ENCODE assay signal across 12 cellular contexts in the genomic region with DNA sequence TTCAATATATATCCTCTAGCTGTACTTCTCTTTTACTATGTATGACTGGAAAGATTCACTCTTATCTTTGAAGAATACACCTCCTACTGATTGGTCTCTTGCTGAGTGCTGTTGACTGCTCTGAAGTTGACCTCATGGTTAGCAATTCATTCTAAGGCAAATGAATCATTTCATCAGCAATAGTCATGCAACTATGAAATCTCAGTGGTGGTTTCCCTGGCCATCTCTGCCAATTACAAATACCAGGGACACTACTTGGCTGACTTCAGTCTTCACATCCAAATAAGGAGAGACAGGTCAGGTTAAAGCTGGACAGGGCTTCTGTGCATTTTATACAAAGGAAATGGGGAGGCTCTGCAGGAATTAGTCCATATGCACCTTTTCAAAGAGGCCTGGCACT.
A peak's percentile ranks its signal among the peaks of the same experiment; 100 is the strongest.
DNase-seq lines count a peak whose midpoint lies in the region; TF ChIP-seq lines count a peak whose summit lies in the region.
"Had no signal": no experiment of that assay in that cellular context is flagged by ENCODE, and none has a peak within 500 bp of the region (broad histone marks: within the 10 kb centered on the region; RNA-seq: fewer than 3 reads in every experiment).

No MANE protein-coding gene starts in this region.

- H3K18ac ChIP-seq in mesenchymal stem cell (ENCODE audit: low read depth in 1 of 2, low read length in 2 of 2): no peak overlapping the region

- H4K91ac ChIP-seq in mesenchymal stem cell (ENCODE audit: low read length): no peak overlapping the region

- H3K4me3 Mint-ChIP-seq in CD14-positive monocyte: no peak overlapping the region
- H3K4me3 Mint-ChIP-seq: immature natural killer cell had no signal

- H3K27me3 Mint-ChIP-seq in CD14-positive monocyte (ENCODE audit: low read depth in 3 of 3): peaks cover 0 to 2% (median 0%) of the 10 kb centered on the region in 3 donors

- no peaks in the 10 kb centered on the region for H3K4me1 Mint-ChIP-seq in CD14-positive monocyte

- H2BK120ac ChIP-seq in mesenchymal stem cell (ENCODE audit: low read depth, low read length): no peak overlapping the region

- H3K36me3 Mint-ChIP-seq in CD14-positive monocyte: no peaks in the 10 kb centered on the region
- H3K36me3 Mint-ChIP-seq: immature natural killer cell had no signal

- H3K4me1 ChIP-seq in mesenchymal stem cell (ENCODE audit: control insufficient read depth, insufficient read depth, low read depth, low read length): no peaks in the 10 kb centered on the region
- H3K4me1 ChIP-seq in prostate gland (replicated peaks): no peaks in the 10 kb centered on the region
- H3K4me1 ChIP-seq: ascending aorta had no signal

- DNase-seq in EH (ENCODE audit: low read depth) (peak; percentile 98), M059J (ENCODE audit: low read depth) (peak; percentile 99), choroid plexus epithelial cell (ENCODE audit: low read depth) (peak; percentile 98), mesenchymal stem cell (peak; percentile 77), prostate gland (ENCODE audit: low spot score) (no peak), DMS79 treated with DMSO at 0.1 percent for 48 hours (lab: John Stamatoyannopoulos, UW) (no peak), CD14-positive monocyte (ENCODE audit: low spot score) (no peak)
- DNase-seq in activated naive CD4-positive, alpha-beta T cell treated with Interleukin-2 at 50 U/mL for 16 hours: no peak
- DNase-seq: activated CD4-positive, alpha-beta T cell treated with anti-CD3 and anti-CD28 coated beads for 48 hours; DND-41; immature natural killer cell had no signal

- H3K9ac ChIP-seq in mesenchymal stem cell (ENCODE audit: low read length): no peak overlapping the region

- H3K27me3 ChIP-seq in mesenchymal stem cell (ENCODE audit: control insufficient read depth in 1 of 2, insufficient read depth in 1 of 2, low read length in 2 of 2): no peaks in the 10 kb centered on the region
- H3K27me3 ChIP-seq in prostate gland (replicated peaks; ENCODE audit: insufficient read depth): no peaks in the 10 kb centered on the region
- H3K27me3 ChIP-seq: ascending aorta had no signal

- no peak overlapping the region for H2BK5ac ChIP-seq in mesenchymal stem cell (ENCODE audit: low read depth, low read length, poor library complexity, severe bottlenecking)

- no peak overlapping the region for H4K8ac ChIP-seq in mesenchymal stem cell (ENCODE audit: low read length)

- H3K36me3 ChIP-seq in mesenchymal stem cell (ENCODE audit: control insufficient read depth in 1 of 2, insufficient read depth in 2 of 2, low read depth in 1 of 2, low read length in 2 of 2) (no peaks in the 10 kb centered on the region), prostate gland (no peaks in the 10 kb centered on the region)
- H3K36me3 ChIP-seq: ascending aorta had no signal

- TF ChIP-seq POLR2A in prostate gland (IDR thresholded peaks at IDR 0.05): no peak

- H3K9me3 ChIP-seq in mesenchymal stem cell (ENCODE audit: control insufficient read depth, low read length) (peaks cover 11% of the 10 kb centered on the region), prostate gland (no peaks in the 10 kb centered on the region)

- no peak overlapping the region for H3K14ac ChIP-seq in mesenchymal stem cell (ENCODE audit: low read length in 2 of 2)

- no peak overlapping the region for H3K23ac ChIP-seq in mesenchymal stem cell (ENCODE audit: low read length in 2 of 2)

- H2AK5ac ChIP-seq in mesenchymal stem cell (ENCODE audit: low read length, severe bottlenecking): no peak overlapping the region

- no peak overlapping the region for H2BK12ac ChIP-seq in mesenchymal stem cell (ENCODE audit: low read length in 2 of 2)

- no peak overlapping the region for H3K4ac ChIP-seq in mesenchymal stem cell (ENCODE audit: low read depth in 1 of 2, low read length in 2 of 2)

- no peak overlapping the region for H3K4me2 ChIP-seq in mesenchymal stem cell (ENCODE audit: low read length, poor library complexity, severe bottlenecking)

- intact Hi-C loops in prostate gland (cut with DNase I): no loop called here
- intact Hi-C loops in CD14-positive monocyte (cut with micrococcal nuclease): no loop called here

- H3K9me3 Mint-ChIP-seq in CD14-positive monocyte: peaks cover 0 to 7% (median 0%) of the 10 kb centered on the region in 7 donors

- H3K79me1 ChIP-seq in mesenchymal stem cell (replicated peaks; ENCODE audit: low read length, poor library complexity, severe bottlenecking): no peaks in the 10 kb centered on the region

- H2AFZ ChIP-seq in mesenchymal stem cell (ENCODE audit: low read depth, low read length): no peak overlapping the region

- TF ChIP-seq CTCF in choroid plexus epithelial cell (conservative IDR thresholded peaks at IDR 0.05; ENCODE audit: low read depth, low read length) (no peak), prostate gland (IDR thresholded peaks at IDR 0.05) (no peak), CD14-positive monocyte (IDR thresholded peaks at IDR 0.05) (no peak)

- no peak overlapping the region for H3K27ac Mint-ChIP-seq in CD14-positive monocyte
- H3K27ac Mint-ChIP-seq: immature natural killer cell had no signal

- H2BK15ac ChIP-seq in mesenchymal stem cell (ENCODE audit: low read depth, poor library complexity, severe bottlenecking): no peak overlapping the region

- H3K27ac ChIP-seq in mesenchymal stem cell (ENCODE audit: low read length, poor library complexity, severe bottlenecking) (peak overlapping the region; percentile 97), prostate gland (no peak overlapping the region)
- H3K27ac ChIP-seq: ascending aorta had no signal

- no peak overlapping the region for H3K4me3 ChIP-seq in choroid plexus epithelial cell (ENCODE audit: low read depth, low read length)
- H3K4me3 ChIP-seq in mesenchymal stem cell (ENCODE audit: insufficient read depth in 1 of 2, low read depth in 1 of 2, low read length in 2 of 2): no peak overlapping the region
- H3K4me3 ChIP-seq in prostate gland: no peak overlapping the region
- H3K4me3 ChIP-seq: ascending aorta had no signal

Comparison
In these comparisons a context has a peak if more than half of its experiments do, and no peak if none do; other contexts are left out.
1. DNase-seq: peak in EH (single experiment), M059J (single experiment), choroid plexus epithelial cell (single experiment) and mesenchymal stem cell (single experiment); none in prostate gland (single experiment), DMS79 treated with DMSO at 0.1 percent for 48 hours (single experiment), activated naive CD4-positive, alpha-beta T cell treated with Interleukin-2 at 50 U/mL for 16 hours (single experiment) and CD14-positive monocyte (single experiment).